In genomic region chr5:53243403-53243802, GRCh38 we compare ENCODE assay signal across 25 cellular contexts.
DNase-seq lines count a peak whose midpoint lies in the region; ATAC-seq and TF ChIP-seq lines count a peak whose summit lies in the region.
"Had no signal": no experiment of that assay in that cellular context is flagged by ENCODE, and none has a peak within 500 bp of the region (broad histone marks: within the 10 kb centered on the region; RNA-seq: fewer than 3 reads in every experiment).

No MANE protein-coding gene starts in this region.

- H3K4me3 ChIP-seq in Panc1 (ENCODE audit: low read depth in 2 of 2, low read length in 2 of 2) = no peak overlapping the region
- H3K4me3 ChIP-seq: breast epithelium, esophagus muscularis mucosa, smooth muscle cell, suprapubic skin had no signal

- H3K27me3 ChIP-seq in Panc1 (ENCODE audit: control insufficient read depth, insufficient read depth, low read length) = peaks cover 2% of the 10 kb centered on the region; the same call in 1 of the 2 replicates
- H3K27me3 ChIP-seq: breast epithelium, esophagus muscularis mucosa, suprapubic skin had no signal

- no peak overlapping the region for H3K4me3 Mint-ChIP-seq in activated CD8-positive, alpha-beta T cell treated with anti-CD3 and anti-CD28 coated beads for 36 hours
- H3K4me3 Mint-ChIP-seq in activated CD8-positive, alpha-beta T cell treated with anti-CD3 and anti-CD28 coated beads, Interleukin-2, amount 10 ng/mL, durations not matched to agents 7 days and 5 days = no peak overlapping the region
- H3K4me3 Mint-ChIP-seq in HFFc6 (no peak overlapping the region), neural crest cell (no peak overlapping the region)
- H3K4me3 Mint-ChIP-seq in stimulated activated memory B cell treated with anti-CD40 and anti-IgM and Interleukin-4, amounts not matched to agents 10 μg/mL and 1 μg/mL and 100 μg/mL, for 72 hours = no peak overlapping the region
- H3K4me3 Mint-ChIP-seq: activated CD4-positive, alpha-beta memory T cell treated with anti-CD3 and anti-CD28 coated beads for 36 hours; immature natural killer cell; naive thymus-derived CD4-positive, alpha-beta T cell; stimulated activated naive B cell treated with anti-CD40 and anti-IgM and Interleukin-4, amounts not matched to agents 10 μg/mL and 1 μg/mL and 100 μg/mL, for 72 hours had no signal

- intact Hi-C loops in activated CD8-positive, alpha-beta T cell treated with anti-CD3 and anti-CD28 coated beads for 36 hours (cut with micrococcal nuclease) = no loop called here
- intact Hi-C loops in Panc1 (cut with micrococcal nuclease; ENCODE audit: unreplicated experiment) = no loop called here

- TF ChIP-seq CTCF in activated CD8-positive, alpha-beta T cell treated with anti-CD3 and anti-CD28 coated beads for 36 hours (IDR thresholded peaks at IDR 0.05) = peak; percentile 20
- TF ChIP-seq CTCF in HFFc6 (IDR thresholded peaks at IDR 0.05) = peak; percentile 39; the same call in 1 of the 2 replicates
- TF ChIP-seq CTCF in Panc1 (IDR thresholded peaks at IDR 0.05) = peak; percentile 21
- TF ChIP-seq CTCF in neural crest cell (conservative IDR thresholded peaks at IDR 0.05) = peak; percentile 23

- POLR2A ChIA-PET in activated CD8-positive, alpha-beta T cell treated with anti-CD3 and anti-CD28 coated beads for 36 hours (lab: Charles Lee) = no interaction called here
- POLR2A ChIA-PET in activated CD8-positive, alpha-beta T cell treated with anti-CD3 and anti-CD28 coated beads, Interleukin-2, amount 10 ng/mL, durations not matched to agents 7 days and 5 days (lab: Charles Lee) = no interaction called here
- POLR2A ChIA-PET in Panc1 (lab: Charles Lee) = no interaction called here

- ATAC-seq in activated CD8-positive, alpha-beta T cell treated with anti-CD3 and anti-CD28 coated beads for 36 hours = no peak
- no peak for ATAC-seq in activated CD8-positive, alpha-beta T cell treated with anti-CD3 and anti-CD28 coated beads, Interleukin-2, amount 10 ng/mL, durations not matched to agents 7 days and 5 days
- ATAC-seq in Panc1 = no peak
- ATAC-seq in stimulated activated memory B cell treated with anti-CD40 and anti-IgM and Interleukin-4, amounts not matched to agents 10 μg/mL and 1 μg/mL and 100 μg/mL, for 72 hours = no peak
- ATAC-seq: left lobe of liver; naive thymus-derived CD4-positive, alpha-beta T cell; stimulated activated naive B cell treated with anti-CD40 and anti-IgM and Interleukin-4, amounts not matched to agents 10 μg/mL and 1 μg/mL and 100 μg/mL, for 72 hours had no signal

- DNase-seq in activated CD8-positive, alpha-beta T cell treated with anti-CD3 and anti-CD28 coated beads for 36 hours = no peak
- no peak for DNase-seq in activated CD8-positive, alpha-beta T cell treated with anti-CD3 and anti-CD28 coated beads, Interleukin-2, amount 10 ng/mL, durations not matched to agents 7 days and 5 days
- DNase-seq in HFFc6 (no peak), Panc1 (ENCODE audit: low read depth, low spot score) (no peak), neural crest cell (ENCODE audit: low read depth, low spot score) (no peak), iPS-NIHi7 (ENCODE audit: extremely low spot score) (no peak), NCI-H524 (lab: John Stamatoyannopoulos, UW) (no peak)
- DNase-seq: activated CD4-positive, alpha-beta memory T cell treated with anti-CD3 and anti-CD28 coated beads for 36 hours; activated effector memory CD4-positive, alpha-beta T cell treated with anti-CD3 and anti-CD28 coated beads, Interleukin-2, amount 50 U/mL, for 16 hours; activated T-cell treated with anti-CD3 and anti-CD28 coated beads for 4 hours; Caco-2; effector memory CD4-positive, alpha-beta T cell; immature natural killer cell; naive thymus-derived CD4-positive, alpha-beta T cell; NCI-H1694; NCI-H2171 treated with DMSO at 0.1 percent for 48 hours; NCI-H526 treated with DMSO at 0.1 percent for 48 hours; stimulated activated CD4-positive, alpha-beta T cell treated with anti-CD3 and anti-CD28 coated beads, Interleukin-2, amount 100 ng/mL, for 48 hours; stimulated activated naive B cell treated with anti-CD40 and anti-IgM and Interleukin-4, amounts not matched to agents 10 μg/mL and 1 μg/mL and 100 μg/mL, for 72 hours had no signal

- H3K9me3 Mint-ChIP-seq in activated CD8-positive, alpha-beta T cell treated with anti-CD3 and anti-CD28 coated beads for 36 hours = no peaks in the 10 kb centered on the region
- H3K9me3 Mint-ChIP-seq in activated CD8-positive, alpha-beta T cell treated with anti-CD3 and anti-CD28 coated beads, Interleukin-2, amount 10 ng/mL, durations not matched to agents 7 days and 5 days (ENCODE audit: insufficient read depth) = no peaks in the 10 kb centered on the region
- H3K9me3 Mint-ChIP-seq in HFFc6 (no peaks in the 10 kb centered on the region), neural crest cell (no peaks in the 10 kb centered on the region)
- no peaks in the 10 kb centered on the region for H3K9me3 Mint-ChIP-seq in stimulated activated memory B cell treated with anti-CD40 and anti-IgM and Interleukin-4, amounts not matched to agents 10 μg/mL and 1 μg/mL and 100 μg/mL, for 72 hours
- H3K9me3 Mint-ChIP-seq: activated CD4-positive, alpha-beta memory T cell treated with anti-CD3 and anti-CD28 coated beads for 36 hours; naive thymus-derived CD4-positive, alpha-beta T cell; stimulated activated naive B cell treated with anti-CD40 and anti-IgM and Interleukin-4, amounts not matched to agents 10 μg/mL and 1 μg/mL and 100 μg/mL, for 72 hours had no signal

- H3K36me3 Mint-ChIP-seq in activated CD8-positive, alpha-beta T cell treated with anti-CD3 and anti-CD28 coated beads for 36 hours (ENCODE audit: low read depth) = no peaks in the 10 kb centered on the region
- no peaks in the 10 kb centered on the region for H3K36me3 Mint-ChIP-seq in activated CD8-positive, alpha-beta T cell treated with anti-CD3 and anti-CD28 coated beads, Interleukin-2, amount 10 ng/mL, durations not matched to agents 7 days and 5 days (ENCODE audit: low read depth)
- H3K36me3 Mint-ChIP-seq in HFFc6 (ENCODE audit: low read depth) (no peaks in the 10 kb centered on the region), neural crest cell (ENCODE audit: low read depth) (no peaks in the 10 kb centered on the region)
- no peaks in the 10 kb centered on the region for H3K36me3 Mint-ChIP-seq in stimulated activated memory B cell treated with anti-CD40 and anti-IgM and Interleukin-4, amounts not matched to agents 10 μg/mL and 1 μg/mL and 100 μg/mL, for 72 hours
- H3K36me3 Mint-ChIP-seq: activated CD4-positive, alpha-beta memory T cell treated with anti-CD3 and anti-CD28 coated beads for 36 hours; immature natural killer cell; naive thymus-derived CD4-positive, alpha-beta T cell; stimulated activated naive B cell treated with anti-CD40 and anti-IgM and Interleukin-4, amounts not matched to agents 10 μg/mL and 1 μg/mL and 100 μg/mL, for 72 hours had no signal

- in situ Hi-C loops in Panc1 (cut with HindIII; ENCODE audit: low pct_unique_long_range_greater_than_20kb, low sequenced_read_pairs) = no loop called here

- no peaks in the 10 kb centered on the region for H3K9me3 ChIP-seq in Panc1 (ENCODE audit: control insufficient read depth, insufficient read depth, low read depth, low read length)
- H3K9me3 ChIP-seq: breast epithelium, esophagus muscularis mucosa, suprapubic skin had no signal

- no peak overlapping the region for H3K27ac ChIP-seq in Panc1 (ENCODE audit: low read length)
- H3K27ac ChIP-seq: breast epithelium, esophagus muscularis mucosa, suprapubic skin had no signal

- H3K36me3 ChIP-seq in Panc1 (ENCODE audit: control insufficient read depth, insufficient read depth, low read length) = no peaks in the 10 kb centered on the region
- H3K36me3 ChIP-seq: breast epithelium, esophagus muscularis mucosa, suprapubic skin had no signal

- no peak overlapping the region for H3K27ac Mint-ChIP-seq in activated CD8-positive, alpha-beta T cell treated with anti-CD3 and anti-CD28 coated beads for 36 hours
- no peak overlapping the region for H3K27ac Mint-ChIP-seq in activated CD8-positive, alpha-beta T cell treated with anti-CD3 and anti-CD28 coated beads, Interleukin-2, amount 10 ng/mL, durations not matched to agents 7 days and 5 days
- H3K27ac Mint-ChIP-seq in HFFc6 = no peak overlapping the region
- no peak overlapping the region for H3K27ac Mint-ChIP-seq in neural crest cell (ENCODE audit: unreplicated experiment)
- no peak overlapping the region for H3K27ac Mint-ChIP-seq in stimulated activated memory B cell treated with anti-CD40 and anti-IgM and Interleukin-4, amounts not matched to agents 10 μg/mL and 1 μg/mL and 100 μg/mL, for 72 hours
- H3K27ac Mint-ChIP-seq: activated CD4-positive, alpha-beta memory T cell treated with anti-CD3 and anti-CD28 coated beads for 36 hours; immature natural killer cell; naive thymus-derived CD4-positive, alpha-beta T cell; stimulated activated naive B cell treated with anti-CD40 and anti-IgM and Interleukin-4, amounts not matched to agents 10 μg/mL and 1 μg/mL and 100 μg/mL, for 72 hours had no signal

- CTCF ChIA-PET in activated CD8-positive, alpha-beta T cell treated with anti-CD3 and anti-CD28 coated beads for 36 hours (lab: Charles Lee) = no interaction called here
- CTCF ChIA-PET in activated CD8-positive, alpha-beta T cell treated with anti-CD3 and anti-CD28 coated beads, Interleukin-2, amount 10 ng/mL, durations not matched to agents 7 days and 5 days (lab: Charles Lee) = interaction anchor here (1.1 kb wide), 1 partner anchor 11 kb away, joined by 3 read pairs; no protein-coding TSS in a partner anchor
- CTCF ChIA-PET in Panc1 (lab: Charles Lee) = no interaction called here

- H3K27me3 Mint-ChIP-seq in activated CD8-positive, alpha-beta T cell treated with anti-CD3 and anti-CD28 coated beads for 36 hours = peaks cover 12% of the 10 kb centered on the region
- peaks cover 12% of the 10 kb centered on the region for H3K27me3 Mint-ChIP-seq in activated CD8-positive, alpha-beta T cell treated with anti-CD3 and anti-CD28 coated beads, Interleukin-2, amount 10 ng/mL, durations not matched to agents 7 days and 5 days (ENCODE audit: low read depth)
- H3K27me3 Mint-ChIP-seq in HFFc6 (ENCODE audit: insufficient read depth) (no peaks in the 10 kb centered on the region; the same call in 1 of the 2 replicates), neural crest cell (ENCODE audit: low read depth) (no peaks in the 10 kb centered on the region)
- peaks cover 11% of the 10 kb centered on the region for H3K27me3 Mint-ChIP-seq in stimulated activated memory B cell treated with anti-CD40 and anti-IgM and Interleukin-4, amounts not matched to agents 10 μg/mL and 1 μg/mL and 100 μg/mL, for 72 hours

- no peaks in the 10 kb centered on the region for H3K4me1 Mint-ChIP-seq in activated CD8-positive, alpha-beta T cell treated with anti-CD3 and anti-CD28 coated beads for 36 hours (ENCODE audit: low read depth)
- H3K4me1 Mint-ChIP-seq in activated CD8-positive, alpha-beta T cell treated with anti-CD3 and anti-CD28 coated beads, Interleukin-2, amount 10 ng/mL, durations not matched to agents 7 days and 5 days (ENCODE audit: low read depth) = no peaks in the 10 kb centered on the region
- H3K4me1 Mint-ChIP-seq in HFFc6 (ENCODE audit: low read depth) = peaks cover 44% of the 10 kb centered on the region
- no peaks in the 10 kb centered on the region for H3K4me1 Mint-ChIP-seq in neural crest cell
- peaks cover 6% of the 10 kb centered on the region for H3K4me1 Mint-ChIP-seq in stimulated activated memory B cell treated with anti-CD40 and anti-IgM and Interleukin-4, amounts not matched to agents 10 μg/mL and 1 μg/mL and 100 μg/mL, for 72 hours
- H3K4me1 Mint-ChIP-seq: immature natural killer cell; stimulated activated naive B cell treated with anti-CD40 and anti-IgM and Interleukin-4, amounts not matched to agents 10 μg/mL and 1 μg/mL and 100 μg/mL, for 72 hours had no signal

- no peaks in the 10 kb centered on the region for H3K4me1 ChIP-seq in Panc1 (ENCODE audit: control insufficient read depth, insufficient read depth, low read length)
- H3K4me1 ChIP-seq: breast epithelium, Caco-2, suprapubic skin had no signal

- BruUV-seq in Panc1 (replicated peaks; lab: Mats Ljungman, UMichigan) = no TSS peak
